Comparison of ENCODE assay signal across 24 cellular contexts in the genomic region with DNA sequence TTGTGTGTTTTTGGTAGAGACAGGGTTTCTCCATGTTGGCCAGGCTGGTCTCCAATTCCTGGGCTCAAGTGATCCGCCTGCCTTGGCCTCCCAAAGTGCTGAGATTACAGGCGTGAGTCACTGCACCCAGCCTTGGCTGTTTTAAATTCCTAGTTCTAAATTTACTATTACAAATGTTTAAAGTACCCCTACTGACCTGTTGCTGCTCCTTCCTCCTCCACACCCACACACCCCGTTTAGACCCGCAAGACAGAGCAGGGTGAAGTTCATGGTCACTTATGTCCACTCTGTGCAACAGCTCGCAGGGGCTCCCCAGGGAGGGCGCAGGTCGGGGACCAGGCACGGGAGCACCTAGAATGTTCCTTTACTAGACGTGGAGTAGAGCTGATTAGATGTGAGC. TPM values are rescaled to one million over a fixed set of nuclear protein-coding genes. Genes with fewer than 3 reads are reported as not detected.
DNase-seq lines count a peak whose midpoint lies in the region; ATAC-seq and TF ChIP-seq lines count a peak whose summit lies in the region.
"Had no signal": no experiment of that assay in that cellular context is flagged by ENCODE, and none has a peak within 500 bp of the region (broad histone marks: within the 10 kb centered on the region; RNA-seq: fewer than 3 reads in every experiment).

No MANE protein-coding gene starts in this region.

- no peak overlapping the region for H3K4me3 Mint-ChIP-seq in HFFc6
- peak overlapping the region; percentile 60 for H3K4me3 Mint-ChIP-seq in neural crest cell
- no peak overlapping the region for H3K4me3 Mint-ChIP-seq in activated CD4-positive, alpha-beta T cell treated with anti-CD3 and anti-CD28 coated beads for 36 hours
- H3K4me3 Mint-ChIP-seq: stimulated activated naive CD8-positive, alpha-beta T cell treated with anti-CD3 and anti-CD28 coated beads, Interleukin-15, Interleukin-2, amounts not matched to agents 100 ng/mL and 50 ng/mL, for 24 hours; T-helper 17 cell had no signal

- CTCF ChIA-PET in AG04449 (lab: Yijun Ruan, JAX) = interaction anchor here (1.7 kb wide), 1 partner anchor 58 kb away, joined by 4 read pairs; no protein-coding TSS in a partner anchor
- CTCF ChIA-PET in activated CD4-positive, alpha-beta T cell treated with anti-CD3 and anti-CD28 coated beads for 36 hours (lab: Charles Lee) = no interaction called here

- no peaks in the 10 kb centered on the region for H3K9me3 Mint-ChIP-seq in HFFc6
- no peaks in the 10 kb centered on the region for H3K9me3 Mint-ChIP-seq in neural crest cell
- H3K9me3 Mint-ChIP-seq in activated CD4-positive, alpha-beta T cell treated with anti-CD3 and anti-CD28 coated beads for 36 hours (ENCODE audit: low read depth) = no peaks in the 10 kb centered on the region
- H3K9me3 Mint-ChIP-seq: mesothelial cell of epicardium; stimulated activated naive CD8-positive, alpha-beta T cell treated with anti-CD3 and anti-CD28 coated beads, Interleukin-15, Interleukin-2, amounts not matched to agents 100 ng/mL and 50 ng/mL, for 24 hours had no signal

- H3K27ac Mint-ChIP-seq in HFFc6 (no peak overlapping the region), neural crest cell (ENCODE audit: unreplicated experiment) (no peak overlapping the region)
- no peak overlapping the region for H3K27ac Mint-ChIP-seq in activated CD4-positive, alpha-beta T cell treated with anti-CD3 and anti-CD28 coated beads for 36 hours
- H3K27ac Mint-ChIP-seq: mesothelial cell of epicardium; stimulated activated naive CD8-positive, alpha-beta T cell treated with anti-CD3 and anti-CD28 coated beads, Interleukin-15, Interleukin-2, amounts not matched to agents 100 ng/mL and 50 ng/mL, for 24 hours; T-helper 17 cell had no signal

- H3K36me3 Mint-ChIP-seq in HFFc6 (ENCODE audit: low read depth) (no peaks in the 10 kb centered on the region), neural crest cell (ENCODE audit: low read depth) (no peaks in the 10 kb centered on the region)
- no peaks in the 10 kb centered on the region for H3K36me3 Mint-ChIP-seq in activated CD4-positive, alpha-beta T cell treated with anti-CD3 and anti-CD28 coated beads for 36 hours (ENCODE audit: low read depth)

- POLR2A ChIA-PET in AG04449 (lab: Yijun Ruan, JAX) = no interaction called here
- POLR2A ChIA-PET in activated CD4-positive, alpha-beta T cell treated with anti-CD3 and anti-CD28 coated beads for 36 hours (lab: Charles Lee) = no interaction called here

- no peak overlapping the region for H3K4me3 ChIP-seq in AG04449 (ENCODE audit: low read depth, low read length)
- H3K4me3 ChIP-seq in choroid plexus epithelial cell (ENCODE audit: low read depth, low read length) = no peak overlapping the region
- H3K4me3 ChIP-seq: prostate gland, skin epidermis, tibial nerve had no signal

- no peak for ATAC-seq in activated CD4-positive, alpha-beta T cell treated with anti-CD3 and anti-CD28 coated beads for 36 hours
- ATAC-seq in GM21367 (IDR thresholded peaks at IDR 0.05; ENCODE audit: unreplicated experiment) = no peak
- ATAC-seq: left lobe of liver had no signal

- intact Hi-C loops in activated CD4-positive, alpha-beta T cell treated with anti-CD3 and anti-CD28 coated beads for 36 hours (cut with DNase I, micrococcal nuclease) = no loop called here

- H3K27me3 Mint-ChIP-seq in HFFc6 (ENCODE audit: insufficient read depth) (no peaks in the 10 kb centered on the region; the same call in none of the 2 replicates), neural crest cell (ENCODE audit: low read depth) (peaks cover 3% of the 10 kb centered on the region)
- H3K27me3 Mint-ChIP-seq in activated CD4-positive, alpha-beta T cell treated with anti-CD3 and anti-CD28 coated beads for 36 hours = no peaks in the 10 kb centered on the region
- H3K27me3 Mint-ChIP-seq: stimulated activated naive CD8-positive, alpha-beta T cell treated with anti-CD3 and anti-CD28 coated beads, Interleukin-15, Interleukin-2, amounts not matched to agents 100 ng/mL and 50 ng/mL, for 24 hours; T-helper 17 cell had no signal

- TF ChIP-seq CTCF in AG04449 (IDR thresholded peaks at IDR 0.05; ENCODE audit: insufficient read depth, low read length, missing control alignments) = no peak
- TF ChIP-seq CTCF in HFFc6 (IDR thresholded peaks at IDR 0.05) = no peak
- no peak for TF ChIP-seq CTCF in choroid plexus epithelial cell (conservative IDR thresholded peaks at IDR 0.05; ENCODE audit: low read depth, low read length)
- TF ChIP-seq CTCF in neural crest cell (conservative IDR thresholded peaks at IDR 0.05) = no peak

- peaks cover 32% of the 10 kb centered on the region for H3K4me1 Mint-ChIP-seq in HFFc6 (ENCODE audit: low read depth)
- H3K4me1 Mint-ChIP-seq in neural crest cell = peaks cover 41% of the 10 kb centered on the region
- peaks cover 2% of the 10 kb centered on the region for H3K4me1 Mint-ChIP-seq in activated CD4-positive, alpha-beta T cell treated with anti-CD3 and anti-CD28 coated beads for 36 hours

- DNase-seq in AG04449 (ENCODE audit: low read depth, low spot score) (peak; percentile 5), HFFc6 (peak; percentile 17), choroid plexus epithelial cell (ENCODE audit: low read depth) (peak; percentile 28), neural crest cell (ENCODE audit: low read depth, low spot score) (no peak), cerebellar nuclear complex (lab: John Stamatoyannopoulos, UW) (no peak), C1 segment of cervical spinal cord (lab: John Stamatoyannopoulos, UW) (no peak)
- DNase-seq in activated CD4-positive, alpha-beta T cell treated with anti-CD3 and anti-CD28 coated beads for 36 hours = no peak
- DNase-seq: activated effector memory CD4-positive, alpha-beta T cell treated with Interleukin-2 at 50 U/mL for 16 hours; central memory CD4-positive, alpha-beta T cell; effector CD4-positive, alpha-beta T cell; glutamatergic neuron; Karpas-422; NCI-H1048; NCI-H2029; Peyer's patch; stimulated activated CD4-positive, alpha-beta T cell treated with anti-CD3 and anti-CD28 coated beads, Interleukin-2, amount 100 ng/mL, for 48 hours; T-helper 17 cell had no signal

RNA-seq across cellular contexts. Expression of gene TMEM161A, which starts 28.7 kb away (rescaled TPM):
- 10 to 100 TPM; 20.5 to 27.9 (median 25.4) TPM for total RNA-seq in HFFc6 (2021; fragmentation: NEBNext Ultra II Directional; extraction: Animal tissue kit (Norgen Biotek cat#: 25700))
- 42.8 and 44.8 TPM in 2 replicates for total RNA-seq in neural crest cell
- 10 to 100 TPM; 26.8 to 31.9 TPM for total RNA-seq in activated CD4-positive, alpha-beta T cell treated with anti-CD3 and anti-CD28 coated beads for 36 hours

RNA-seq across cellular contexts. Expression of gene SLC25A42, which starts 45.8 kb away (rescaled TPM):
- 10 to 100 TPM in 3 of 6 experiments, 1 to 10 TPM in 3; 8.7 to 11.7 (median 9.9) TPM for total RNA-seq in HFFc6 (2021; fragmentation: NEBNext Ultra II Directional; extraction: Animal tissue kit (Norgen Biotek cat#: 25700))
- total RNA-seq in neural crest cell = 10.5 and 11.1 TPM in 2 replicates
- total RNA-seq in activated CD4-positive, alpha-beta T cell treated with anti-CD3 and anti-CD28 coated beads for 36 hours = 10 to 100 TPM; 10.4 to 10.6 TPM

Comparison
In these comparisons a context has a peak if more than half of its experiments do, and no peak if none do; other contexts are left out.
1. DNase-seq: peak in AG04449 (single experiment), HFFc6 (single experiment) and choroid plexus epithelial cell (single experiment); none in neural crest cell (single experiment), cerebellar nuclear complex (0 of 2), activated CD4-positive, alpha-beta T cell treated with anti-CD3 and anti-CD28 coated beads for 36 hours (single experiment) and C1 segment of cervical spinal cord (0 of 14).